Comparison of ENCODE assay signal across 24 cellular contexts in genomic region chr3:19139863-19140262, GRCh38. TPM values are rescaled to one million over a fixed set of nuclear protein-coding genes. Genes with fewer than 3 reads are reported as not detected.
A peak's percentile ranks its signal among the peaks of the same experiment; 100 is the strongest.
DNase-seq lines count a peak whose midpoint lies in the region; ATAC-seq, FAIRE-seq and TF ChIP-seq lines count a peak whose summit lies in the region.
"Had no signal": no experiment of that assay in that cellular context is flagged by ENCODE, and none has a peak within 500 bp of the region (broad histone marks: within the 10 kb centered on the region; RNA-seq: fewer than 3 reads in every experiment).

No MANE protein-coding gene starts in this region.

- intact Hi-C loops in HepG2 (cut with micrococcal nuclease; ENCODE audit: unreplicated experiment): no loop called here
- intact Hi-C loops in right lobe of liver (cut with DNase I): no loop called here
- intact Hi-C loops in K562 (cut with micrococcal nuclease): no loop called here

- H3K4me2 ChIP-seq in HepG2 (ENCODE audit: low read depth, low read length): no peak overlapping the region
- no peak overlapping the region for H3K4me2 ChIP-seq in K562 (ENCODE audit: insufficient read depth, low read length)
- H3K4me2 ChIP-seq: A549; BLaER1 treated with 17β-estradiol and CSF1 and Interleukin-3, amounts not matched to agents 10 nM and 100 nM had no signal

- H3K27me3 Mint-ChIP-seq in stimulated activated naive B cell treated with anti-CD40 and anti-IgM and Interleukin-4, amounts not matched to agents 10 μg/mL and 1 μg/mL and 100 μg/mL, for 72 hours: peaks cover 22 to 46% of the 10 kb centered on the region in 2 donors

- in situ Hi-C loops in HepG2 (cut with HindIII; ENCODE audit: extremely low pct_ligation_motif_present, low pct_unique_long_range_greater_than_20kb): no loop called here
- in situ Hi-C loops in K562 (cut with MboI): no loop called here

- H3K36me3 ChIP-seq in HepG2 (replicated peaks in 1 of 2; ENCODE audit: control insufficient read depth in 1 of 2, insufficient read depth in 2 of 2, low read length in 2 of 2): no peaks in the 10 kb centered on the region
- H3K36me3 ChIP-seq in right lobe of liver: no peaks in the 10 kb centered on the region
- no peaks in the 10 kb centered on the region for H3K36me3 ChIP-seq in K562 (ENCODE audit: control insufficient read depth, insufficient read depth, low read length)
- H3K36me3 ChIP-seq: BLaER1 treated with 17β-estradiol and CSF1 and Interleukin-3, amounts not matched to agents 10 nM and 100 nM had no signal

- H3K9me3 Mint-ChIP-seq in stimulated activated naive B cell treated with anti-CD40 and anti-IgM and Interleukin-4, amounts not matched to agents 10 μg/mL and 1 μg/mL and 100 μg/mL, for 72 hours: no peaks in the 10 kb centered on the region
- H3K9me3 Mint-ChIP-seq: CD4-positive, alpha-beta T cell had no signal

- no peaks in the 10 kb centered on the region for H3K79me2 ChIP-seq in HepG2 (ENCODE audit: insufficient read depth, low read length)
- H3K79me2 ChIP-seq in K562 (ENCODE audit: control insufficient read depth, insufficient read depth, low read length): no peaks in the 10 kb centered on the region

- H3K9me3 ChIP-seq in HepG2 (ENCODE audit: low read length) (no peaks in the 10 kb centered on the region), right lobe of liver (no peaks in the 10 kb centered on the region), K562 (replicated peaks; ENCODE audit: control insufficient read depth, insufficient read depth, low read depth, low read length) (no peaks in the 10 kb centered on the region)
- H3K9me3 ChIP-seq: A549, Caco-2 had no signal

- CTCF ChIA-PET in HepG2 (lab: Yijun Ruan, JAX; ENCODE audit: low intra/inter-chr PET ratio, low total read pairs): no interaction called here
- CTCF ChIA-PET in K562 (lab: Yijun Ruan, JAX; ENCODE audit: low intra/inter-chr PET ratio): no interaction called here

- H3K27ac ChIP-seq in HepG2 (ENCODE audit: extremely low read length, insufficient read depth, low read length) (no peak overlapping the region), right lobe of liver (no peak overlapping the region), K562 (ENCODE audit: extremely low read depth, low read depth, low read length) (no peak overlapping the region)
- H3K27ac ChIP-seq: 22Rv1; A549; BLaER1 treated with 17β-estradiol and CSF1 and Interleukin-3, amounts not matched to agents 10 nM and 100 nM; C4-2B had no signal

- DNase-seq in HepG2 (ENCODE audit: low spot score): no peak
- DNase-seq in right lobe of liver: no peak
- DNase-seq in K562 (ENCODE audit: extremely low read depth in 1 of 4, low spot score in 3 of 4): no peak
- DNase-seq in frontal cortex (ENCODE audit: low spot score in 2 of 2): no peak
- no peak for DNase-seq in cerebellum (ENCODE audit: low spot score)
- no peak for DNase-seq in GM19240 (ENCODE audit: insufficient read length, low spot score)
- DNase-seq in stimulated activated naive B cell treated with anti-CD40 and anti-IgM and Interleukin-4, amounts not matched to agents 10 μg/mL and 1 μg/mL and 100 μg/mL, for 72 hours: no peak
- DNase-seq: AML-193; Caco-2; Calu3; CD4-positive, alpha-beta T cell; CD8-positive, alpha-beta T cell; DMS79 treated with DMSO at 0.1 percent for 48 hours; GF-D8 had no signal

- no peak for TF ChIP-seq CTCF in HepG2 (CRISPR knock-in tag; IDR thresholded peaks at IDR 0.05)
- TF ChIP-seq CTCF in right lobe of liver (IDR thresholded peaks at IDR 0.05): no peak
- no peak for TF ChIP-seq CTCF in K562 (IDR thresholded peaks at IDR 0.05 in 2 of 3, conservative IDR thresholded peaks at IDR 0.05 in 1 of 3; ENCODE audit: insufficient read depth in 2 of 3, low read depth in 1 of 3, low read length in 3 of 3)

- no peak overlapping the region for H2AFZ ChIP-seq in HepG2 (ENCODE audit: low read length)
- H2AFZ ChIP-seq in K562 (ENCODE audit: low read depth, low read length): no peak overlapping the region

- POLR2A ChIA-PET in HepG2 (lab: Yijun Ruan, JAX) (no interaction called here), K562 (lab: Yijun Ruan, JAX) (no interaction called here)

- TF ChIP-seq POLR2A in HepG2 (IDR thresholded peaks at IDR 0.05; ENCODE audit: insufficient read depth in 1 of 2, low read depth in 2 of 2, low read length in 2 of 2) (no peak), right lobe of liver (IDR thresholded peaks at IDR 0.05) (no peak), K562 (conservative IDR thresholded peaks at IDR 0.05) (no peak)

- TF ChIP-seq EP300 in HepG2 (IDR thresholded peaks at IDR 0.05; ENCODE audit: low read depth in 2 of 2, low read length in 2 of 2): no peak
- no peak for TF ChIP-seq EP300 in HepG2 (CRISPR knock-in tag; IDR thresholded peaks at IDR 0.05; ENCODE audit: borderline replicate concordance)
- TF ChIP-seq EP300 in K562 (IDR thresholded peaks at IDR 0.05; ENCODE audit: low read length): no peak

- TF ChIP-seq RAD21 in HepG2 (CRISPR knock-in tag; IDR thresholded peaks at IDR 0.05): no peak
- no peak for TF ChIP-seq RAD21 in K562 (CRISPR knock-in tag; conservative IDR thresholded peaks at IDR 0.05 in 1 of 2, IDR thresholded peaks at IDR 0.05 in 1 of 2)

- H3K4me1 ChIP-seq in HepG2 (ENCODE audit: insufficient read depth, low read length): no peaks in the 10 kb centered on the region
- no peaks in the 10 kb centered on the region for H3K4me1 ChIP-seq in right lobe of liver
- H3K4me1 ChIP-seq in K562 (replicated peaks in 1 of 2; ENCODE audit: control insufficient read depth in 2 of 2, insufficient read depth in 2 of 2, low read length in 2 of 2): no peaks in the 10 kb centered on the region
- H3K4me1 ChIP-seq: A549; BLaER1 treated with 17β-estradiol and CSF1 and Interleukin-3, amounts not matched to agents 10 nM and 100 nM; Caco-2 had no signal

- no peak overlapping the region for H3K4me3 ChIP-seq in HepG2 (replicated peaks in 1 of 3; ENCODE audit: insufficient read depth in 1 of 3, low read depth in 2 of 3, low read length in 3 of 3)
- H3K4me3 ChIP-seq in right lobe of liver: no peak overlapping the region
- no peak overlapping the region for H3K4me3 ChIP-seq in K562
- H3K4me3 ChIP-seq: A549; BLaER1 treated with 17β-estradiol and CSF1 and Interleukin-3, amounts not matched to agents 10 nM and 100 nM had no signal

- no peaks in the 10 kb centered on the region for H3K9me1 ChIP-seq in K562 (ENCODE audit: control insufficient read depth, insufficient read depth, low read length)

- H3K4me3 Mint-ChIP-seq in stimulated activated naive B cell treated with anti-CD40 and anti-IgM and Interleukin-4, amounts not matched to agents 10 μg/mL and 1 μg/mL and 100 μg/mL, for 72 hours: no peak overlapping the region
- H3K4me3 Mint-ChIP-seq: B cell; CD4-positive, alpha-beta T cell; CD8-positive, alpha-beta T cell had no signal

- 2% methylated on average over 1 of the region's 1 CpG for WGBS in HepG2 (ENCODE audit: low lambda C conversion rate)
- 33% methylated on average over 1 of the region's 1 CpG for WGBS in right lobe of liver (ENCODE audit: insufficient coverage, low coverage, low lambda C conversion rate, missing lambda C conversion rate)
- WGBS in K562 (ENCODE audit: insufficient coverage, low coverage, missing lambda C conversion rate): 0% methylated on average over 1 of the region's 1 CpG

- no peak overlapping the region for H3K27ac Mint-ChIP-seq in stimulated activated naive B cell treated with anti-CD40 and anti-IgM and Interleukin-4, amounts not matched to agents 10 μg/mL and 1 μg/mL and 100 μg/mL, for 72 hours
- H3K27ac Mint-ChIP-seq: B cell; CD4-positive, alpha-beta T cell; CD8-positive, alpha-beta T cell had no signal

- no peak for ATAC-seq in HepG2
- ATAC-seq in right lobe of liver: no peak
- no peak for ATAC-seq in K562
- ATAC-seq in stimulated activated naive B cell treated with anti-CD40 and anti-IgM and Interleukin-4, amounts not matched to agents 10 μg/mL and 1 μg/mL and 100 μg/mL, for 72 hours (replicated peaks): no peak
- ATAC-seq: A549; CD8-positive, alpha-beta T cell had no signal

- no peaks in the 10 kb centered on the region for H3K36me3 Mint-ChIP-seq in stimulated activated naive B cell treated with anti-CD40 and anti-IgM and Interleukin-4, amounts not matched to agents 10 μg/mL and 1 μg/mL and 100 μg/mL, for 72 hours
- H3K36me3 Mint-ChIP-seq: CD8-positive, alpha-beta T cell had no signal

- H3K27me3 ChIP-seq in HepG2 (ENCODE audit: control insufficient read depth in 1 of 2, insufficient read depth in 2 of 2, low read length in 2 of 2) (no peaks in the 10 kb centered on the region), right lobe of liver (no peaks in the 10 kb centered on the region), K562 (ENCODE audit: control insufficient read depth in 2 of 2, insufficient read depth in 2 of 2, low read length in 2 of 2) (no peaks in the 10 kb centered on the region)
- H3K27me3 ChIP-seq: BLaER1 treated with 17β-estradiol and CSF1 and Interleukin-3, amounts not matched to agents 10 nM and 100 nM had no signal

- FAIRE-seq in HepG2 (lab: Jason Lieb, UNC) (no peak), K562 (lab: Jason Lieb, UNC) (no peak), frontal cortex (lab: Jason Lieb, UNC) (peak; percentile 19)
- FAIRE-seq: A549, D721Med, G401.6, GM12892, GM18507 had no signal

- H4K20me1 ChIP-seq in HepG2 (ENCODE audit: insufficient read depth, low read length) (no peaks in the 10 kb centered on the region), K562 (replicated peaks; ENCODE audit: control insufficient read depth, insufficient read depth, low read length) (no peaks in the 10 kb centered on the region)
- H4K20me1 ChIP-seq: BLaER1 treated with 17β-estradiol and CSF1 and Interleukin-3, amounts not matched to agents 10 nM and 100 nM had no signal

- H3K9ac ChIP-seq in HepG2 (ENCODE audit: insufficient read depth, low read depth, low read length) (no peak overlapping the region), K562 (ENCODE audit: insufficient read depth in 1 of 2, low read depth in 2 of 2, low read length in 2 of 2) (no peak overlapping the region)
- H3K9ac ChIP-seq: BLaER1 treated with 17β-estradiol and CSF1 and Interleukin-3, amounts not matched to agents 10 nM and 100 nM had no signal

- no peaks in the 10 kb centered on the region for H3K4me1 Mint-ChIP-seq in stimulated activated naive B cell treated with anti-CD40 and anti-IgM and Interleukin-4, amounts not matched to agents 10 μg/mL and 1 μg/mL and 100 μg/mL, for 72 hours
- H3K4me1 Mint-ChIP-seq: B cell had no signal

- BruUV-seq in HepG2 (replicated peaks; lab: Mats Ljungman, UMichigan) (no TSS peak), K562 (replicated peaks; lab: Mats Ljungman, UMichigan) (no TSS peak)

RNA-seq across cellular contexts. Expression of gene KCNH8, which starts 8.4 kb away (rescaled TPM):
- total RNA-seq in HepG2 (2016; rRNA removed; fragmentation: Illumina TruSeq; extraction: Trizol): 0.04 TPM in 1 of 2 replicates, not detected in the other
- total RNA-seq in HepG2 (2016; cell fraction: cytosol; rRNA removed; fragmentation: Illumina TruSeq; extraction: Trizol; ENCODE audit: low read depth): not detected in 2 replicates
- not detected in 2 replicates for total RNA-seq in HepG2 (2016; cell fraction: insoluble cytoplasmic fraction; rRNA removed; fragmentation: Illumina TruSeq; extraction: Trizol)
- total RNA-seq in HepG2 (2016; cell fraction: membrane; rRNA removed; fragmentation: Illumina TruSeq; extraction: Trizol): not detected in 2 replicates
- 0.06 TPM in 1 of 2 replicates, not detected in the other for total RNA-seq in HepG2 (2016; cell fraction: nucleus; rRNA removed; fragmentation: Illumina TruSeq; extraction: Trizol)
- 0.04 TPM in 1 of 2 replicates, not detected in the other for polyA plus RNA-seq in HepG2 (2011; rRNA removed)
- polyA plus RNA-seq in HepG2 (2011; cell fraction: cytosol; rRNA removed): not detected in 2 replicates
- polyA plus RNA-seq in HepG2 (2011; cell fraction: nucleus; rRNA removed): 0.06 and 0.07 TPM in 2 replicates
- polyA plus RNA-seq in HepG2 (2012): not detected in 2 replicates
- not detected in 2 replicates for polyA plus RNA-seq in HepG2 (2016; cell fraction: cytosol; fragmentation: Illumina TruSeq; extraction: Trizol; ENCODE audit: low read depth)
- not detected in 2 replicates for polyA plus RNA-seq in HepG2 (2016; cell fraction: insoluble cytoplasmic fraction; fragmentation: Illumina TruSeq; extraction: Trizol; ENCODE audit: low read depth)
- not detected in 2 replicates for polyA plus RNA-seq in HepG2 (2016; cell fraction: membrane; fragmentation: Illumina TruSeq; extraction: Trizol; ENCODE audit: low read depth)
- not detected in 2 replicates for polyA plus RNA-seq in HepG2 (2016; cell fraction: nucleus; fragmentation: Illumina TruSeq; extraction: Trizol; ENCODE audit: insufficient read depth, low read depth)
- polyA minus RNA-seq in HepG2 (2011; rRNA and poly(A)+ RNA removed; ENCODE audit: low replicate concordance): not detected in 2 replicates
- polyA minus RNA-seq in HepG2 (2011; cell fraction: cytosol; rRNA and poly(A)+ RNA removed): not detected in 2 replicates
- 0.25 and 0.26 TPM in 2 replicates for polyA minus RNA-seq in HepG2 (2011; cell fraction: nucleus; rRNA and poly(A)+ RNA removed)
- not detected for total RNA-seq in right lobe of liver
- 0.12 TPM in 2 replicates for total RNA-seq in K562 (2011; cell fraction: chromatin; rRNA removed; ENCODE audit: low replicate concordance)
- total RNA-seq in K562 (2011; cell fraction: nucleolus; rRNA removed): 0.13 TPM in 1 of 2 replicates, not detected in the other
- 0.15 TPM in 1 of 2 replicates, not detected in the other for total RNA-seq in K562 (2011; cell fraction: nucleoplasm; rRNA removed)
- not detected in 2 replicates for total RNA-seq in K562 (2014; rRNA removed)
- total RNA-seq in K562 (2014; rRNA removed; fragmentation: Illumina TruSeq; extraction: Trizol): not detected in 2 replicates
- 0.04 TPM in 1 of 2 replicates, not detected in the other for total RNA-seq in K562 (2015; rRNA removed; fragmentation: Illumina TruSeq; extraction: Trizol)
- 0.02 TPM in 1 of 2 replicates, not detected in the other for total RNA-seq in K562 (2021)
- 0.01 TPM in 1 of 2 replicates, not detected in the other for polyA plus RNA-seq in K562 (2011; rRNA removed)
- polyA plus RNA-seq in K562 (2011; cell fraction: cytosol; rRNA removed): 0.01 TPM in 1 of 2 replicates, not detected in the other
- 0.07 TPM in 2 replicates for polyA plus RNA-seq in K562 (2011; cell fraction: nucleus; rRNA removed)
- 0.19 TPM in 1 of 2 replicates, not detected in the other for polyA plus RNA-seq in K562 (2012)
- polyA plus RNA-seq in K562 (2014; fragmentation: Illumina TruSeq; extraction: Trizol): not detected in 2 replicates
- not detected for polyA plus RNA-seq in K562 (2014; fragmentation: Nextera tagmentation; extraction: Ambion mirVana)
- polyA plus RNA-seq in K562 (2014; rRNA removed): 0.08 TPM in 1 of 2 replicates, not detected in the other
- polyA minus RNA-seq in K562 (2011; rRNA and poly(A)+ RNA removed): 0.04 TPM in 1 of 2 replicates, not detected in the other
- not detected in 2 replicates for polyA minus RNA-seq in K562 (2011; cell fraction: cytosol; rRNA and poly(A)+ RNA removed)
- 0.13 and 0.22 TPM in 2 replicates for polyA minus RNA-seq in K562 (2011; cell fraction: nucleus; rRNA and poly(A)+ RNA removed)
- total RNA-seq in frontal cortex: 11.0 TPM
- total RNA-seq in cerebellum: 16.0 TPM
- total RNA-seq: A172; CD4-positive, alpha-beta T cell had no signal

Comparison
In these comparisons a context has a peak if more than half of its experiments do, and no peak if none do; other contexts are left out.
1. RNA of gene KCNH8, which starts 8.4 kb away (total RNA-seq): 16.0 TPM in cerebellum (single experiment) and 11.0 TPM in frontal cortex (single experiment); 0.04 to 0.06 TPM in HepG2, 0.02 to 0.15 TPM in K562 and not detected in right lobe of liver; every median in the first group is over 10 times any median in the second.